8 cellular contexts compared by ENCODE assay signal in the genomic region with DNA sequence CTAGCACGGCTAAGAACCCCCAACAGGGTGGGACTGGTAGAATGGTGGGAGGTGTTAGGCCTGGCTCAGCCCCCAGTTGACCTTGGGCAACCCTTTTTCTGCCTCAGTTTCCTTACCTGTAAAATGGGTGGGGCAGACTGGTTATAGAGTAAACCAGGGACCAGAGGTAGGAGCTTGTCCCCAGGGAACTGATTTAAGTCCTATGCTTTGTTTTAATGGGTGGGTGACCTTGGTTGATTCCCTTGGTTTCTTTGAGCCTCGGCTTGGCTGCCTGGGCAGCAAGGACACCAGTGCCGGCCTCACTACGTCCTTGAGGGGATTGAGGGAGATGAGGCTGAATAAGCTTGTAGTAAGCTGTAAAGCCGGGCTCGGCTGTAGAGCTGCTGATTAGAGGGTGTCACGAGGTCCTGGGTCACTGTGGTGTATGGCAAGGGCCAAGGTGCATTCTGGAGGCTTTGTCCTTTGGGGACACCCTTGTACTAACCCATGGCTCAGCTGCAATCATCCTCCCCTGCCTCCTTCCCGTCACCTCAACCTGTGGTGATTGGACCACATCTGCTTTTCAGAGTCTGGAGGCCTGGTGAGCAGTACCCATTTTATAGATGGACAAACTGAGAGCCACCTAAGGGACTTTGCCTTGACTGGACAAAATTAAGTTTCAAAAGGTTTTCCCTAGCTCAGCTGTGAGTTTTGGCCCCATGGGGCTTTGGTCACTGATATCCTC. TPM values are rescaled to one million over a fixed set of nuclear protein-coding genes. Genes with fewer than 3 reads are reported as not detected.
DNase-seq lines count a peak whose midpoint lies in the region; ATAC-seq and TF ChIP-seq lines count a peak whose summit lies in the region.

No MANE protein-coding gene starts in this region.

- H3K4me2 ChIP-seq in trophoblast cell (ENCODE audit: low read length) = peak overlapping the region; percentile 79

- peak overlapping the region; percentile 14 for H4K8ac ChIP-seq in trophoblast cell (ENCODE audit: low read depth, low read length)

- H3K14ac ChIP-seq in trophoblast cell (ENCODE audit: low read length) = no peak overlapping the region

- POLR2A ChIA-PET in Caco-2 (lab: Charles Lee) = interaction anchor here (1.2 kb wide), 1 partner anchor 14 kb away, joined by 3 read pairs; no protein-coding TSS in a partner anchor

- no peaks in the 10 kb centered on the region for H3K27me3 ChIP-seq in Caco-2 (replicated peaks; ENCODE audit: control insufficient read depth, insufficient read depth, low read length)
- H3K27me3 ChIP-seq in NT2/D1 (ENCODE audit: insufficient read depth, insufficient read length) = peaks cover 5% of the 10 kb centered on the region
- no peaks in the 10 kb centered on the region for H3K27me3 ChIP-seq in trophoblast cell (ENCODE audit: insufficient read depth, low read length)

- BruUV-seq in Caco-2 (replicated peaks; lab: Mats Ljungman, UMichigan) = no TSS peak

- H3K36me3 ChIP-seq in Caco-2 (ENCODE audit: control insufficient read depth, insufficient read depth, low read length) (peaks cover 2% of the 10 kb centered on the region; the same call in 1 of the 2 replicates), NT2/D1 (ENCODE audit: insufficient read depth, insufficient read length, low read length) (peaks cover 49% of the 10 kb centered on the region), trophoblast cell (ENCODE audit: control insufficient read depth in 1 of 2, insufficient read depth in 2 of 2, low read length in 2 of 2) (peaks cover 5 to 11% of the 10 kb centered on the region in 2 experiments)

- H4K91ac ChIP-seq in trophoblast cell (ENCODE audit: low read depth, low read length) = no peak overlapping the region

- H3K4me1 ChIP-seq in Caco-2 (peaks cover 10% of the 10 kb centered on the region; the same call in 1 of the 2 replicates), NT2/D1 (ENCODE audit: insufficient read depth, insufficient read length) (peaks cover 21% of the 10 kb centered on the region), trophoblast cell (ENCODE audit: control insufficient read depth in 1 of 2, insufficient read depth in 2 of 2, low read length in 2 of 2) (peaks cover 11 to 27% of the 10 kb centered on the region in 2 experiments)

- H2AK5ac ChIP-seq in trophoblast cell (ENCODE audit: low read length) = no peak overlapping the region

- H2BK12ac ChIP-seq in trophoblast cell (ENCODE audit: low read length) = no peak overlapping the region

- peaks cover 10% of the 10 kb centered on the region for H3K4me1 Mint-ChIP-seq in Caco-2 (ENCODE audit: low read depth, unreplicated experiment)
- peaks cover 45 to 47% of the 10 kb centered on the region in 2 donors for H3K4me1 Mint-ChIP-seq in effector memory CD8-positive, alpha-beta T cell (ENCODE audit: low read depth in 2 of 2)

- peaks cover 17% of the 10 kb centered on the region for H3K79me1 ChIP-seq in trophoblast cell (ENCODE audit: low read length)

- no peak for ATAC-seq in effector memory CD8-positive, alpha-beta T cell (replicated peaks)
- ATAC-seq in GM21423 (IDR thresholded peaks at IDR 0.05; ENCODE audit: unreplicated experiment) = no peak

- no peak overlapping the region for H2BK120ac ChIP-seq in trophoblast cell (ENCODE audit: insufficient read depth, low read length, poor library complexity)

- H3K9me3 ChIP-seq in Caco-2 (no peaks in the 10 kb centered on the region), NT2/D1 (ENCODE audit: insufficient read depth, low read length) (no peaks in the 10 kb centered on the region), trophoblast cell (ENCODE audit: insufficient read depth, low read depth, low read length) (no peaks in the 10 kb centered on the region)

- no peaks in the 10 kb centered on the region for H3K27me3 Mint-ChIP-seq in Caco-2 (ENCODE audit: insufficient read depth, unreplicated experiment)
- no peaks in the 10 kb centered on the region for H3K27me3 Mint-ChIP-seq in effector memory CD8-positive, alpha-beta T cell

- intact Hi-C loops in Caco-2 (cut with micrococcal nuclease; ENCODE audit: unreplicated experiment) = loop anchor here (10.0 kb wide), 1 partner anchor 110 kb away; no protein-coding TSS in a partner anchor

- no peak overlapping the region for H2BK5ac ChIP-seq in trophoblast cell (ENCODE audit: low read depth, low read length, poor library complexity)

- H3K9ac ChIP-seq in NT2/D1 (ENCODE audit: insufficient read length, low read depth) (peak overlapping the region; percentile 99), trophoblast cell (ENCODE audit: low read length) (no peak overlapping the region)

- CTCF ChIA-PET in Caco-2 (lab: Charles Lee) = interaction anchor here (1.2 kb wide), 1 partner anchor 143 kb away, joined by 4 read pairs; no protein-coding TSS in a partner anchor

- no CpG with 5 or more reads among the region's 8 CpGs for WGBS in trophoblast cell (ENCODE audit: extremely low coverage, insufficient coverage, insufficient read length)

- H3K9me3 Mint-ChIP-seq in Caco-2 (ENCODE audit: unreplicated experiment) = no peaks in the 10 kb centered on the region
- no peaks in the 10 kb centered on the region for H3K9me3 Mint-ChIP-seq in effector memory CD8-positive, alpha-beta T cell

- DNase-seq in Caco-2 = no peak
- DNase-seq in NT2/D1 (ENCODE audit: low read depth, low spot score) = no peak
- DNase-seq in effector memory CD8-positive, alpha-beta T cell = no peak
- DNase-seq in trophoblast cell = no peak
- DNase-seq in A172 (ENCODE audit: low spot score) = no peak
- DNase-seq in activated CD8-positive, alpha-beta memory T cell treated with anti-CD3 and anti-CD28 coated beads, Interleukin-2, amount 50 U/mL, for 4 hours = no peak
- DNase-seq in SIG-M5 treated with dmso at 0.1 percent for 504 hours (lab: John Stamatoyannopoulos, UW; ENCODE audit: unreplicated experiment) = no peak

- no peak overlapping the region for H3K27ac ChIP-seq in trophoblast cell (ENCODE audit: low read depth, low read length)

- H2AFZ ChIP-seq in trophoblast cell (ENCODE audit: insufficient read depth, low read length, poor library complexity) = no peak overlapping the region

- H3K4ac ChIP-seq in trophoblast cell (ENCODE audit: low read depth, low read length) = peak overlapping the region; percentile 37

- TF ChIP-seq CTCF in Caco-2 (IDR thresholded peaks at IDR 0.05; ENCODE audit: insufficient read depth in 1 of 2, low read depth in 1 of 2, low read length in 1 of 2, severe bottlenecking in 1 of 2, unreplicated experiment in 1 of 2) = no peak

- H3K18ac ChIP-seq in trophoblast cell (ENCODE audit: low read length) = peak overlapping the region; percentile 57

- H3K4me3 Mint-ChIP-seq in Caco-2 (ENCODE audit: unreplicated experiment) = peak overlapping the region; percentile 100
- H3K4me3 Mint-ChIP-seq in effector memory CD8-positive, alpha-beta T cell = peak overlapping the region; percentile 95 to 96

- no peak overlapping the region for H4K12ac ChIP-seq in trophoblast cell (ENCODE audit: low read depth, low read length)

- peaks cover 42% of the 10 kb centered on the region for H3K36me3 Mint-ChIP-seq in Caco-2 (ENCODE audit: insufficient read depth, unreplicated experiment)
- peaks cover 47% of the 10 kb centered on the region for H3K36me3 Mint-ChIP-seq in effector memory CD8-positive, alpha-beta T cell (ENCODE audit: insufficient read depth)

- H3K79me2 ChIP-seq in trophoblast cell (ENCODE audit: control insufficient read depth, insufficient read depth, low read length, poor library complexity) = peaks cover 24% of the 10 kb centered on the region

- no peak overlapping the region for H3K23ac ChIP-seq in trophoblast cell (ENCODE audit: low read length)

- H3K4me3 ChIP-seq in Caco-2 (ENCODE audit: low read depth, low read length) (peak overlapping the region; percentile 50), NT2/D1 (ENCODE audit: insufficient read length, low read depth) (peak overlapping the region; percentile 100), trophoblast cell (ENCODE audit: low read depth, low read length) (peak overlapping the region; percentile 53)

- peak overlapping the region; percentile 97 for H3K27ac Mint-ChIP-seq in Caco-2 (ENCODE audit: unreplicated experiment)
- peak overlapping the region; percentile 94 to 96 for H3K27ac Mint-ChIP-seq in effector memory CD8-positive, alpha-beta T cell

RNA-seq across cellular contexts. Expression of gene SLC6A6, which starts 2.2 kb away (rescaled TPM):
- total RNA-seq in Caco-2 (2022) = 49.6 and 55.3 TPM in 2 replicates
- 64.5 and 69.3 TPM in 2 replicates for polyA plus RNA-seq in trophoblast cell (2013)
- 26.0 and 34.2 TPM in 2 replicates for total RNA-seq in A172 (2014; rRNA removed; shearing (Covaris generic))

Comparison
In these comparisons a context has a peak if more than half of its experiments do, and no peak if none do; other contexts are left out.
1. H3K4me3 ChIP-seq: peak in every context shown above with its lines; median percentile 100 in NT2/D1; 53 in trophoblast cell; 50 in Caco-2.